13 cellular contexts compared by ENCODE assay signal in the genomic region with DNA sequence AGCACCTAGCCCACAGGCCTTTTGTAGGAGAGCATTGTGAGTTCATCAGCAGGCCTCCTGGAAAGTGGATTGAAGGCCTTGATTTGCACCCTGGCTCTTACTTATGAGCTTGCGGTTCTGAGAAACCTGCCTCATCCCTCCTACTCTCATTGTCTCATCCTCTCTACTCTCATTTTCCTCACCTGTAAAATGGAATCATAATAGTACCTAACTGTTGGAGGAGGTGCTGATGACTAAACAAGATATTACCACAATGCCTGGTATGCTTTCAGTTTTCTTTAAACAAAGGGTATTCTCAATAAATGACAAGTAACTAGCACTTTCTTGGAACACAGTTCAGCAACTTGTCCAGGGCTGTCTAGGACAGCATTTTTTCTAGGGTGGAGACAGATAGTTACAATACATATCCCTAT.
A peak's percentile ranks its signal among the peaks of the same experiment; 100 is the strongest.
DNase-seq lines count a peak whose midpoint lies in the region; ATAC-seq and TF ChIP-seq lines count a peak whose summit lies in the region.
"Had no signal": no experiment of that assay in that cellular context is flagged by ENCODE, and none has a peak within 500 bp of the region (broad histone marks: within the 10 kb centered on the region; RNA-seq: fewer than 3 reads in every experiment).

No MANE protein-coding gene starts in this region.

- H3K36me3 Mint-ChIP-seq in activated T-cell treated with anti-CD3 and anti-CD28 coated beads, Interleukin-2, amount 50 U/mL, for 72 hours (ENCODE audit: insufficient read depth in 2 of 2): no peaks in the 10 kb centered on the region
- H3K36me3 Mint-ChIP-seq: naive B cell, WTC11 had no signal

- peak overlapping the region; percentile 92 for H3K27ac Mint-ChIP-seq in activated T-cell treated with anti-CD3 and anti-CD28 coated beads, Interleukin-2, amount 50 U/mL, for 72 hours
- H3K27ac Mint-ChIP-seq: WTC11 had no signal

- no peaks in the 10 kb centered on the region for H3K9me3 ChIP-seq in mucosa of descending colon
- H3K9me3 ChIP-seq: heart right ventricle, psoas muscle had no signal

- TF ChIP-seq CTCF in GM12864 (IDR thresholded peaks at IDR 0.05; ENCODE audit: low read depth, low read length, missing control alignments): no peak
- TF ChIP-seq CTCF in mucosa of descending colon (IDR thresholded peaks at IDR 0.05): no peak

- H3K4me1 ChIP-seq in mucosa of descending colon (ENCODE audit: low read depth): no peaks in the 10 kb centered on the region
- H3K4me1 ChIP-seq: psoas muscle had no signal

- DNase-seq in GM12864 (ENCODE audit: low read depth): peak; percentile 4
- DNase-seq in activated T-cell treated with anti-CD3 and anti-CD28 coated beads, Interleukin-2, amount 50 U/mL, for 72 hours: peak; percentile 31 to 37
- DNase-seq in mucosa of descending colon: no peak
- no peak for DNase-seq in NCI-H128 (lab: John Stamatoyannopoulos, UW; ENCODE audit: unreplicated experiment)
- DNase-seq: heart right ventricle, left cardiac atrium, naive B cell, NCI-H2171, psoas muscle had no signal

- H3K36me3 ChIP-seq in mucosa of descending colon (ENCODE audit: low read depth): no peaks in the 10 kb centered on the region
- H3K36me3 ChIP-seq: heart right ventricle had no signal

- H3K27me3 Mint-ChIP-seq in activated T-cell treated with anti-CD3 and anti-CD28 coated beads, Interleukin-2, amount 50 U/mL, for 72 hours (ENCODE audit: low read depth): peaks cover 12% of the 10 kb centered on the region
- H3K27me3 Mint-ChIP-seq: naive B cell had no signal

- peak; percentile 44 for ATAC-seq in GM18520 (IDR thresholded peaks at IDR 0.05; ENCODE audit: unreplicated experiment)
- peak; percentile 43 for ATAC-seq in HG02938 (IDR thresholded peaks at IDR 0.05; ENCODE audit: unreplicated experiment)
- peak; percentile 87 for ATAC-seq in activated T-cell treated with anti-CD3 and anti-CD28 coated beads, Interleukin-2, amount 50 U/mL, for 72 hours (replicated peaks in 1 of 2)
- no peak for ATAC-seq in HG02759 (IDR thresholded peaks at IDR 0.05; ENCODE audit: unreplicated experiment)
- no peak for ATAC-seq in mucosa of descending colon
- ATAC-seq: heart right ventricle, left cardiac atrium, psoas muscle, WTC11 had no signal

- peaks cover 34% of the 10 kb centered on the region for H3K4me1 Mint-ChIP-seq in activated T-cell treated with anti-CD3 and anti-CD28 coated beads, Interleukin-2, amount 50 U/mL, for 72 hours (ENCODE audit: low read depth)
- H3K4me1 Mint-ChIP-seq: WTC11 had no signal

- H3K9me3 Mint-ChIP-seq in activated T-cell treated with anti-CD3 and anti-CD28 coated beads, Interleukin-2, amount 50 U/mL, for 72 hours: peaks cover 0 to 2% of the 10 kb centered on the region in 2 donors
- H3K9me3 Mint-ChIP-seq: WTC11 had no signal

- no peak overlapping the region for H3K4me3 ChIP-seq in GM12864 (ENCODE audit: low read depth, low read length)
- H3K4me3 ChIP-seq in mucosa of descending colon: no peak overlapping the region
- H3K4me3 ChIP-seq: heart right ventricle, psoas muscle had no signal

- peak overlapping the region; percentile 43 to 83 for H3K4me3 Mint-ChIP-seq in activated T-cell treated with anti-CD3 and anti-CD28 coated beads, Interleukin-2, amount 50 U/mL, for 72 hours
- H3K4me3 Mint-ChIP-seq: naive B cell, WTC11 had no signal

- intact Hi-C loops in mucosa of descending colon (cut with DNase I, micrococcal nuclease): no loop called here

Comparison
In these comparisons a context has a peak if more than half of its experiments do, and no peak if none do; other contexts are left out.
1. DNase-seq: peak in GM12864 (single experiment) and activated T-cell treated with anti-CD3 and anti-CD28 coated beads, Interleukin-2, amount 50 U/mL, for 72 hours (2 of 2); none in mucosa of descending colon (0 of 3) and NCI-H128 (single experiment).
2. ATAC-seq: peak in GM18520 (single experiment), HG02938 (single experiment) and activated T-cell treated with anti-CD3 and anti-CD28 coated beads, Interleukin-2, amount 50 U/mL, for 72 hours (2 of 2); none in HG02759 (single experiment) and mucosa of descending colon (single experiment).